12 cellular contexts compared by ENCODE assay signal in the genomic region with DNA sequence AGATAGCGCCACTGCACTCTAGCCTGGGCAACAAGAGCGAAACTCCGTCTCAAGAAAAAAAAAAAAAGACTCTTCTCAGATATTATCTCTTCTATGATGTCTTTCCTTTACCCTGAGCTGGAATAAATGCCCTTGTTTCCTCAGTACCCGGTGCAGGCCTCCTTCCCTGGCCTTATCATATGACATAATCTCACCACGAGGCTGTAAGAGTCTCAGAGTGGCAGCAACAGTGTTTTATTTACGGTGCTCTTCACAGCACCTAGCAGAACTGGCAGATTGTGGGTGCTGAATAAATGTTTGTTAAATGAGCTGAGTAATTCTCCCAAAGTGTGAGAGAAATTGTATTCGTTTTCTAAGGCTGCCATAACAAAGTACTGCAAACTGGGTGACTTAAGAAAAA.
DNase-seq lines count a peak whose midpoint lies in the region; ATAC-seq and TF ChIP-seq lines count a peak whose summit lies in the region.
"Had no signal": no experiment of that assay in that cellular context is flagged by ENCODE, and none has a peak within 500 bp of the region (broad histone marks: within the 10 kb centered on the region; RNA-seq: fewer than 3 reads in every experiment).

No MANE protein-coding gene starts in this region.

- no peak overlapping the region for H3K4me3 ChIP-seq in body of pancreas

- DNase-seq in HCEC 1CT: peak; percentile 32
- DNase-seq in RWPE1 (ENCODE audit: low spot score): no peak
- no peak for DNase-seq in epithelial cell of prostate (ENCODE audit: low read depth, low spot score)
- no peak for DNase-seq in stimulated activated effector memory CD8-positive, alpha-beta T cell treated with anti-CD3 and anti-CD28 coated beads, Interleukin-12 subunit alpha, Interleukin-12 subunit beta, amount 100 ng/mL, for 72 hours (ENCODE audit: low spot score in 2 of 2)
- no peak for DNase-seq in NCI-H82 treated with DMSO at 0.1 percent for 48 hours (lab: John Stamatoyannopoulos, UW; ENCODE audit: unreplicated experiment)
- DNase-seq in body of pancreas: no peak
- DNase-seq in Kasumi-1 (lab: John Stamatoyannopoulos, UW): no peak
- DNase-seq: activated CD4-positive, alpha-beta T cell treated with anti-CD3 and anti-CD28 coated beads, Interleukin-2, amount 50 U/mL, for 1 hour; activated gamma-delta T cell treated with Interleukin-2 at 50 U/mL for 16 hours; DMS79 treated with DMSO at 0.1 percent for 48 hours; NCI-H446 had no signal

- CTCF ChIA-PET in RWPE1 (lab: Yijun Ruan, JAX): interaction anchor here (0.6 kb wide), 1 partner anchor 136 kb away, joined by 5 read pairs; no protein-coding TSS in a partner anchor

- H3K36me3 Mint-ChIP-seq in stimulated activated effector memory CD8-positive, alpha-beta T cell treated with anti-CD3 and anti-CD28 coated beads, Interleukin-12 subunit alpha, Interleukin-12 subunit beta, amount 100 ng/mL, for 72 hours: no peaks in the 10 kb centered on the region
- H3K36me3 Mint-ChIP-seq: IgD-negative memory B cell had no signal

- H3K36me3 ChIP-seq in body of pancreas (replicated peaks in 1 of 2; ENCODE audit: insufficient read depth in 1 of 2, low read depth in 2 of 2): no peaks in the 10 kb centered on the region

- 59 to 70% methylated on average over 7 of the region's 7 CpGs for WGBS in body of pancreas, 2 donors

- peaks cover 4% of the 10 kb centered on the region for H3K9me3 Mint-ChIP-seq in stimulated activated effector memory CD8-positive, alpha-beta T cell treated with anti-CD3 and anti-CD28 coated beads, Interleukin-12 subunit alpha, Interleukin-12 subunit beta, amount 100 ng/mL, for 72 hours

- H3K4me3 Mint-ChIP-seq in stimulated activated effector memory CD8-positive, alpha-beta T cell treated with anti-CD3 and anti-CD28 coated beads, Interleukin-12 subunit alpha, Interleukin-12 subunit beta, amount 100 ng/mL, for 72 hours: no peak overlapping the region
- H3K4me3 Mint-ChIP-seq: IgD-negative memory B cell had no signal

- H3K9me3 ChIP-seq in body of pancreas: no peaks in the 10 kb centered on the region

- POLR2A ChIA-PET in RWPE1 (lab: Yijun Ruan, JAX; ENCODE audit: low non-redundant PET): interaction anchor here (0.7 kb wide), 1 partner anchor 66 kb away, joined by 3 read pairs; no protein-coding TSS in a partner anchor

- no peak for TF ChIP-seq POLR2A in body of pancreas (IDR thresholded peaks at IDR 0.05)

- H3K27ac Mint-ChIP-seq in stimulated activated effector memory CD8-positive, alpha-beta T cell treated with anti-CD3 and anti-CD28 coated beads, Interleukin-12 subunit alpha, Interleukin-12 subunit beta, amount 100 ng/mL, for 72 hours: no peak overlapping the region
- H3K27ac Mint-ChIP-seq: IgD-negative memory B cell had no signal

- peaks cover 3% of the 10 kb centered on the region for H3K4me1 ChIP-seq in body of pancreas

- TF ChIP-seq CTCF in RWPE1 (conservative IDR thresholded peaks at IDR 0.05; ENCODE audit: low read depth) (no peak), body of pancreas (IDR thresholded peaks at IDR 0.05) (no peak)

- H3K4me1 Mint-ChIP-seq in stimulated activated effector memory CD8-positive, alpha-beta T cell treated with anti-CD3 and anti-CD28 coated beads, Interleukin-12 subunit alpha, Interleukin-12 subunit beta, amount 100 ng/mL, for 72 hours: peaks cover 10% of the 10 kb centered on the region
- H3K4me1 Mint-ChIP-seq: IgD-negative memory B cell had no signal

- intact Hi-C loops in body of pancreas (cut with DNase I): no loop called here

- ATAC-seq in stimulated activated effector memory CD8-positive, alpha-beta T cell treated with anti-CD3 and anti-CD28 coated beads, Interleukin-12 subunit alpha, Interleukin-12 subunit beta, amount 100 ng/mL, for 72 hours: peak; percentile 72
- no peak for ATAC-seq in body of pancreas

- H3K27me3 ChIP-seq in body of pancreas: no peaks in the 10 kb centered on the region

- H3K27ac ChIP-seq in RWPE1 (peak overlapping the region; percentile 60; the same call in 1 of the 2 replicates), epithelial cell of prostate (peak overlapping the region; percentile 76), body of pancreas (no peak overlapping the region)

Comparison
In these comparisons a context has a peak if more than half of its experiments do, and no peak if none do; other contexts are left out.
1. H3K27ac ChIP-seq: peak in RWPE1 (single experiment) and epithelial cell of prostate (single experiment); none in body of pancreas (0 of 4).